In genomic region chr14:58635041-58635440, GRCh38 we compare ENCODE assay signal across 14 cellular contexts. TPM values are rescaled to one million over a fixed set of nuclear protein-coding genes. Genes with fewer than 3 reads are reported as not detected.
A peak's percentile ranks its signal among the peaks of the same experiment; 100 is the strongest.
DNase-seq lines count a peak whose midpoint lies in the region; ATAC-seq and TF ChIP-seq lines count a peak whose summit lies in the region.
"Had no signal": no experiment of that assay in that cellular context is flagged by ENCODE, and none has a peak within 500 bp of the region (broad histone marks: within the 10 kb centered on the region; RNA-seq: fewer than 3 reads in every experiment).

No MANE protein-coding gene starts in this region.

- POLR2A ChIA-PET in WTC11 (lab: Charles Lee): no interaction called here

- H3K9me3 Mint-ChIP-seq in WTC11 (no peaks in the 10 kb centered on the region), mesothelial cell of epicardium (no peaks in the 10 kb centered on the region)
- H3K9me3 Mint-ChIP-seq: activated CD8-positive, alpha-beta T cell treated with anti-CD3 and anti-CD28 coated beads for 36 hours; stimulated activated effector memory CD8-positive, alpha-beta T cell treated with anti-CD3 and anti-CD28 coated beads, Interleukin-12 subunit alpha, Interleukin-12 subunit beta, amount 100 ng/mL, for 72 hours had no signal

- CTCF ChIA-PET in WTC11 (lab: Charles Lee): interaction anchor here (1.4 to 6.2 kb wide), 2 partner anchors 8 to 134 kb away, joined by 7 to 33 read pairs; no protein-coding TSS in a partner anchor

- H3K4me3 Mint-ChIP-seq in WTC11 (peak overlapping the region; percentile 27), mesothelial cell of epicardium (peak overlapping the region; percentile 10)
- H3K4me3 Mint-ChIP-seq: activated CD8-positive, alpha-beta T cell treated with anti-CD3 and anti-CD28 coated beads for 36 hours; stimulated activated effector memory CD8-positive, alpha-beta T cell treated with anti-CD3 and anti-CD28 coated beads, Interleukin-12 subunit alpha, Interleukin-12 subunit beta, amount 100 ng/mL, for 72 hours had no signal

- peak overlapping the region; percentile 11; the same call in 1 of the 2 replicates for H3K9ac ChIP-seq in ES-I3 (ENCODE audit: low read depth, low read length)

- H3K36me3 Mint-ChIP-seq in WTC11: no peaks in the 10 kb centered on the region
- no peaks in the 10 kb centered on the region for H3K36me3 Mint-ChIP-seq in mesothelial cell of epicardium
- H3K36me3 Mint-ChIP-seq: stimulated activated effector memory CD8-positive, alpha-beta T cell treated with anti-CD3 and anti-CD28 coated beads, Interleukin-12 subunit alpha, Interleukin-12 subunit beta, amount 100 ng/mL, for 72 hours had no signal

- no peak overlapping the region for H3K4me3 ChIP-seq in BE2C (ENCODE audit: low read depth, low read length)

- peaks cover 45% of the 10 kb centered on the region for H3K27me3 Mint-ChIP-seq in WTC11 (ENCODE audit: low read depth)
- H3K27me3 Mint-ChIP-seq in mesothelial cell of epicardium (ENCODE audit: low read depth): peaks cover 6% of the 10 kb centered on the region

- H3K36me3 ChIP-seq in ES-I3 (ENCODE audit: insufficient read depth, low read length): no peaks in the 10 kb centered on the region
- no peaks in the 10 kb centered on the region for H3K36me3 ChIP-seq in BE2C

- H3K27ac Mint-ChIP-seq in WTC11 (peak overlapping the region; percentile 42), mesothelial cell of epicardium (peak overlapping the region; percentile 73)
- H3K27ac Mint-ChIP-seq: activated CD8-positive, alpha-beta T cell treated with anti-CD3 and anti-CD28 coated beads for 36 hours; stimulated activated effector memory CD8-positive, alpha-beta T cell treated with anti-CD3 and anti-CD28 coated beads, Interleukin-12 subunit alpha, Interleukin-12 subunit beta, amount 100 ng/mL, for 72 hours had no signal

- H3K9me3 ChIP-seq in ES-I3 (ENCODE audit: control insufficient read depth, insufficient read depth, low read length) (no peaks in the 10 kb centered on the region), BE2C (no peaks in the 10 kb centered on the region)

- peaks cover 74% of the 10 kb centered on the region for H3K4me1 Mint-ChIP-seq in WTC11
- peaks cover 44% of the 10 kb centered on the region for H3K4me1 Mint-ChIP-seq in mesothelial cell of epicardium

- H3K4me1 ChIP-seq in ES-I3 (ENCODE audit: insufficient read depth, low read length): peaks cover 28% of the 10 kb centered on the region
- H3K4me1 ChIP-seq in BE2C: no peaks in the 10 kb centered on the region

- DNase-seq in GM19238 (ENCODE audit: insufficient read length, low spot score): peak; percentile 32
- no peak for DNase-seq in WTC11 (ENCODE audit: low spot score)
- no peak for DNase-seq in mesothelial cell of epicardium (ENCODE audit: low spot score in 2 of 2, unreplicated experiment in 2 of 2)
- no peak for DNase-seq in BE2C
- DNase-seq: activated CD8-positive, alpha-beta T cell treated with anti-CD3 and anti-CD28 coated beads for 36 hours; activated naive CD4-positive, alpha-beta T cell treated with Interleukin-2 at 50 U/mL for 16 hours; MV-4-11; T-helper 9 cell had no signal

- peaks cover 53% of the 10 kb centered on the region for H3K27me3 ChIP-seq in BE2C

- no peak for TF ChIP-seq CTCF in WTC11 (IDR thresholded peaks at IDR 0.05)
- TF ChIP-seq CTCF in mesothelial cell of epicardium (IDR thresholded peaks at IDR 0.05; ENCODE audit: unreplicated experiment): no peak
- TF ChIP-seq CTCF in BE2C (IDR thresholded peaks at IDR 0.05; ENCODE audit: low read depth, low read length): no peak

- ATAC-seq in WTC11: no peak
- ATAC-seq in HG03097 (IDR thresholded peaks at IDR 0.05; ENCODE audit: low FRiP score, unreplicated experiment): no peak
- no peak for ATAC-seq in HG02610 (IDR thresholded peaks at IDR 0.05; ENCODE audit: unreplicated experiment)
- ATAC-seq in GM19328 (IDR thresholded peaks at IDR 0.05; ENCODE audit: unreplicated experiment): no peak
- ATAC-seq: activated CD8-positive, alpha-beta T cell treated with anti-CD3 and anti-CD28 coated beads for 36 hours; esophagus mucosa; stimulated activated effector memory CD8-positive, alpha-beta T cell treated with anti-CD3 and anti-CD28 coated beads, Interleukin-12 subunit alpha, Interleukin-12 subunit beta, amount 100 ng/mL, for 72 hours had no signal

TF ChIP-seq in WTC11, 78 proteins besides CTCF, POLR2A, EP300 and RAD21:
- TF ChIP-seq, protein P1, sequence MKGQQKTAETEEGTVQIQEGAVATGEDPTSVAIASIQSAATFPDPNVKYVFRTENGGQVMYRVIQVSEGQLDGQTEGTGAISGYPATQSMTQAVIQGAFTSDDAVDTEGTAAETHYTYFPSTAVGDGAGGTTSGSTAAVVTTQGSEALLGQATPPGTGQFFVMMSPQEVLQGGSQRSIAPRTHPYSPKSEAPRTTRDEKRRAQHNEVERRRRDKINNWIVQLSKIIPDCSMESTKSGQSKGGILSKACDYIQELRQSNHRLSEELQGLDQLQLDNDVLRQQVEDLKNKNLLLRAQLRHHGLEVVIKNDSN (CRISPR knock-in tag; IDR thresholded peaks at IDR 0.05): no peak
- no peak for TF ChIP-seq TEAD4 (CRISPR knock-in tag; IDR thresholded peaks at IDR 0.05)
- no peak for TF ChIP-seq ZNF138 (CRISPR knock-in tag; conservative IDR thresholded peaks at IDR 0.05)
- no peak for TF ChIP-seq ZNF416 (CRISPR knock-in tag; IDR thresholded peaks at IDR 0.05)
- TF ChIP-seq NFE2L1 (CRISPR knock-in tag; IDR thresholded peaks at IDR 0.05): no peak
- TF ChIP-seq, protein P2, sequence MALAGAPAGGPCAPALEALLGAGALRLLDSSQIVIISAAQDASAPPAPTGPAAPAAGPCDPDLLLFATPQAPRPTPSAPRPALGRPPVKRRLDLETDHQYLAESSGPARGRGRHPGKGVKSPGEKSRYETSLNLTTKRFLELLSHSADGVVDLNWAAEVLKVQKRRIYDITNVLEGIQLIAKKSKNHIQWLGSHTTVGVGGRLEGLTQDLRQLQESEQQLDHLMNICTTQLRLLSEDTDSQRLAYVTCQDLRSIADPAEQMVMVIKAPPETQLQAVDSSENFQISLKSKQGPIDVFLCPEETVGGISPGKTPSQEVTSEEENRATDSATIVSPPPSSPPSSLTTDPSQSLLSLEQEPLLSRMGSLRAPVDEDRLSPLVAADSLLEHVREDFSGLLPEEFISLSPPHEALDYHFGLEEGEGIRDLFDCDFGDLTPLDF (CRISPR knock-in tag; IDR thresholded peaks at IDR 0.05): no peak
- no peak for TF ChIP-seq JAZF1 (CRISPR knock-in tag; IDR thresholded peaks at IDR 0.05)

RNA-seq across cellular contexts. Expression of gene DACT1, which starts 2.7 kb away (rescaled TPM):
- total RNA-seq in WTC11 (2021) (19.8 to 21.2 TPM (median 20.2 TPM) in 3 replicates), mesothelial cell of epicardium (57.8 to 61.7 TPM (median 59.2 TPM) in 3 replicates)
- polyA plus RNA-seq in BE2C (2012; ENCODE audit: insufficient read depth, insufficient read length, low read depth): not detected
